Comparison of ENCODE assay signal across 8 cellular contexts in genomic region chr10:69319911-69320316, GRCh38. TPM values are rescaled to one million over a fixed set of nuclear protein-coding genes. Genes with fewer than 3 reads are reported as not detected.
A peak's percentile ranks its signal among the peaks of the same experiment; 100 is the strongest.
DNase-seq lines count a peak whose midpoint lies in the region; ATAC-seq and TF ChIP-seq lines count a peak whose summit lies in the region.

No MANE protein-coding gene starts in this region.

- H3K36me3 ChIP-seq in ascending aorta (no peaks in the 10 kb centered on the region), liver (ENCODE audit: control insufficient read depth in 4 of 4, insufficient read depth in 3 of 4, low read depth in 1 of 4, low read length in 3 of 4) (no peaks in the 10 kb centered on the region), tibial artery (no peaks in the 10 kb centered on the region)

- H3K4me3 Mint-ChIP-seq in activated CD4-positive, alpha-beta T cell treated with anti-CD3 and anti-CD28 coated beads, Interleukin-2, amount 10 ng/mL, durations not matched to agents 7 days and 5 days: peak overlapping the region; percentile 99

- H3K9me3 Mint-ChIP-seq in activated CD4-positive, alpha-beta T cell treated with anti-CD3 and anti-CD28 coated beads, Interleukin-2, amount 10 ng/mL, durations not matched to agents 7 days and 5 days: no peaks in the 10 kb centered on the region

- H3K27ac ChIP-seq in ascending aorta (peak overlapping the region; percentile 91 to 99), liver (ENCODE audit: low read depth in 1 of 2, low read length in 2 of 2) (peak overlapping the region; percentile 56 to 91), tibial artery (peak overlapping the region; percentile 91 to 95)

- ATAC-seq in HG02840 (IDR thresholded peaks at IDR 0.05; ENCODE audit: low FRiP score, unreplicated experiment): no peak

- H3K4me1 ChIP-seq in ascending aorta (peaks cover 11 to 37% of the 10 kb centered on the region in 2 donors), liver (ENCODE audit: control insufficient read depth in 4 of 4, insufficient read depth in 4 of 4, low read length in 3 of 4) (peaks cover 4 to 23% (median 17%) of the 10 kb centered on the region in 4 donors), tibial artery (peaks cover 4 to 63% (median 42%) of the 10 kb centered on the region in 4 donors)

- H3K36me3 Mint-ChIP-seq in activated CD4-positive, alpha-beta T cell treated with anti-CD3 and anti-CD28 coated beads, Interleukin-2, amount 10 ng/mL, durations not matched to agents 7 days and 5 days (ENCODE audit: low read depth): peaks cover 21% of the 10 kb centered on the region

- no peak for TF ChIP-seq RAD21 in liver (IDR thresholded peaks at IDR 0.05)

- H3K27me3 ChIP-seq in ascending aorta (no peaks in the 10 kb centered on the region), liver (ENCODE audit: control insufficient read depth in 4 of 4, insufficient read depth in 4 of 4, low read length in 3 of 4) (peaks cover 0 to 7% (median 0%) of the 10 kb centered on the region in 4 donors), tibial artery (no peaks in the 10 kb centered on the region)

- H3K4me1 Mint-ChIP-seq in activated CD4-positive, alpha-beta T cell treated with anti-CD3 and anti-CD28 coated beads, Interleukin-2, amount 10 ng/mL, durations not matched to agents 7 days and 5 days: peaks cover 62% of the 10 kb centered on the region

- intact Hi-C loops in ascending aorta (cut with DNase I) (loop anchor here (1.0 to 5.0 kb wide), 5 partner anchors 13 to 89 kb away; no protein-coding TSS in a partner anchor), tibial artery (cut with DNase I; ENCODE audit: low total_unique reads) (loop anchor here (5.0 kb wide), 2 partner anchors 52 to 78 kb away; no protein-coding TSS in a partner anchor)

- no peak for DNase-seq in activated CD4-positive, alpha-beta T cell treated with anti-CD3 and anti-CD28 coated beads, Interleukin-2, amount 10 ng/mL, durations not matched to agents 7 days and 5 days
- DNase-seq in activated CD4-positive, alpha-beta T cell treated with anti-CD3 and anti-CD28 coated beads for 1 hour: no peak
- DNase-seq in ascending aorta (ENCODE audit: low spot score in 2 of 2) (no peak), tibial artery (no peak), GM10266 (ENCODE audit: extremely low spot score) (no peak)
- DNase-seq in stimulated activated CD4-positive, alpha-beta T cell treated with anti-CD3 and anti-CD28 coated beads, Interleukin-4, amount 100 ng/mL, for 4 hours: no peak

- no peaks in the 10 kb centered on the region for H3K27me3 Mint-ChIP-seq in activated CD4-positive, alpha-beta T cell treated with anti-CD3 and anti-CD28 coated beads, Interleukin-2, amount 10 ng/mL, durations not matched to agents 7 days and 5 days

- TF ChIP-seq CTCF in ascending aorta (IDR thresholded peaks at IDR 0.05): no peak
- TF ChIP-seq CTCF in liver (IDR thresholded peaks at IDR 0.05; ENCODE audit: low read depth, low read length, missing input control): no peak
- no peak for TF ChIP-seq CTCF in tibial artery (IDR thresholded peaks at IDR 0.05)
- TF ChIP-seq CTCF in GM10266 (IDR thresholded peaks at IDR 0.05; ENCODE audit: control insufficient read depth, insufficient read depth, low read depth, missing control alignments): no peak

- POLR2A ChIA-PET in activated CD4-positive, alpha-beta T cell treated with anti-CD3 and anti-CD28 coated beads, Interleukin-2, amount 10 ng/mL, durations not matched to agents 7 days and 5 days (lab: Charles Lee): interaction anchor here (0.6 to 1.3 kb wide), 2 partner anchors 8 to 15 kb away, joined by 4 to 5 read pairs; no protein-coding TSS in a partner anchor

- 68% methylated on average over 7 of the region's 7 CpGs for WGBS in liver

- H3K9ac ChIP-seq in liver (ENCODE audit: low read depth in 1 of 2, low read length in 2 of 2): peak overlapping the region; percentile 23 to 40

- no peaks in the 10 kb centered on the region for H3K9me3 ChIP-seq in ascending aorta
- H3K9me3 ChIP-seq in liver (ENCODE audit: control insufficient read depth in 4 of 4, low read length in 3 of 4): no peaks in the 10 kb centered on the region
- no peaks in the 10 kb centered on the region for H3K9me3 ChIP-seq in tibial artery

- peak overlapping the region; percentile 97 for H3K27ac Mint-ChIP-seq in activated CD4-positive, alpha-beta T cell treated with anti-CD3 and anti-CD28 coated beads, Interleukin-2, amount 10 ng/mL, durations not matched to agents 7 days and 5 days

- H3K4me3 ChIP-seq in ascending aorta (peak overlapping the region; percentile 90 to 92), liver (ENCODE audit: low read depth in 1 of 3, low read length in 3 of 3) (peak overlapping the region in 2 of 3 donors; percentile 61 to 65), tibial artery (peak overlapping the region; percentile 85 to 91)

- CTCF ChIA-PET in activated CD4-positive, alpha-beta T cell treated with anti-CD3 and anti-CD28 coated beads, Interleukin-2, amount 10 ng/mL, durations not matched to agents 7 days and 5 days (lab: Charles Lee): interaction anchor here (0.9 to 3.1 kb wide), 9 partner anchors 8 to 81 kb away, joined by 3 to 11 read pairs (median 6); no protein-coding TSS in a partner anchor

TF ChIP-seq in liver, 16 proteins besides CTCF, POLR2A, EP300 and RAD21:
- no peak for TF ChIP-seq HNF4A (conservative IDR thresholded peaks at IDR 0.05)
- no peak for TF ChIP-seq RXRA (IDR thresholded peaks at IDR 0.05)
- no peak for TF ChIP-seq ZBTB33 (IDR thresholded peaks at IDR 0.05)
- TF ChIP-seq SP1 (IDR thresholded peaks at IDR 0.05): no peak
- TF ChIP-seq JUND (IDR thresholded peaks at IDR 0.05): no peak
- no peak for TF ChIP-seq MAX (IDR thresholded peaks at IDR 0.05)
- TF ChIP-seq EGR1 (IDR thresholded peaks at IDR 0.05; ENCODE audit: low read depth in 2 of 2): no peak
- TF ChIP-seq ATF3 (IDR thresholded peaks at IDR 0.05): no peak
- TF ChIP-seq FOXA1 (IDR thresholded peaks at IDR 0.05): no peak
- no peak for TF ChIP-seq HNF4G (IDR thresholded peaks at IDR 0.05)
- no peak for TF ChIP-seq GABPA (IDR thresholded peaks at IDR 0.05 in 1 of 2, conservative IDR thresholded peaks at IDR 0.05 in 1 of 2)
- no peak for TF ChIP-seq NR2F2 (IDR thresholded peaks at IDR 0.05)
- TF ChIP-seq TAF1 (conservative IDR thresholded peaks at IDR 0.05): no peak
- TF ChIP-seq YY1 (IDR thresholded peaks at IDR 0.05): no peak
TF ChIP-seq in liver: peak in this region for 0.

RNA-seq across cellular contexts. Expression of gene HK1, which starts 41.6 kb away (rescaled TPM):
- 100 to 1,000 TPM; 126 to 127 TPM for total RNA-seq in activated CD4-positive, alpha-beta T cell treated with anti-CD3 and anti-CD28 coated beads, Interleukin-2, amount 10 ng/mL, durations not matched to agents 7 days and 5 days
- total RNA-seq in ascending aorta (128 TPM), liver (100 to 1,000 TPM in 1 of 2 donors, 1 to 10 TPM in 1; 9.4 to 166 TPM)
- 1 to 10 TPM; 1.8 to 5.3 TPM for polyA plus RNA-seq in liver
